12 cellular contexts compared by ENCODE assay signal in the genomic region with DNA sequence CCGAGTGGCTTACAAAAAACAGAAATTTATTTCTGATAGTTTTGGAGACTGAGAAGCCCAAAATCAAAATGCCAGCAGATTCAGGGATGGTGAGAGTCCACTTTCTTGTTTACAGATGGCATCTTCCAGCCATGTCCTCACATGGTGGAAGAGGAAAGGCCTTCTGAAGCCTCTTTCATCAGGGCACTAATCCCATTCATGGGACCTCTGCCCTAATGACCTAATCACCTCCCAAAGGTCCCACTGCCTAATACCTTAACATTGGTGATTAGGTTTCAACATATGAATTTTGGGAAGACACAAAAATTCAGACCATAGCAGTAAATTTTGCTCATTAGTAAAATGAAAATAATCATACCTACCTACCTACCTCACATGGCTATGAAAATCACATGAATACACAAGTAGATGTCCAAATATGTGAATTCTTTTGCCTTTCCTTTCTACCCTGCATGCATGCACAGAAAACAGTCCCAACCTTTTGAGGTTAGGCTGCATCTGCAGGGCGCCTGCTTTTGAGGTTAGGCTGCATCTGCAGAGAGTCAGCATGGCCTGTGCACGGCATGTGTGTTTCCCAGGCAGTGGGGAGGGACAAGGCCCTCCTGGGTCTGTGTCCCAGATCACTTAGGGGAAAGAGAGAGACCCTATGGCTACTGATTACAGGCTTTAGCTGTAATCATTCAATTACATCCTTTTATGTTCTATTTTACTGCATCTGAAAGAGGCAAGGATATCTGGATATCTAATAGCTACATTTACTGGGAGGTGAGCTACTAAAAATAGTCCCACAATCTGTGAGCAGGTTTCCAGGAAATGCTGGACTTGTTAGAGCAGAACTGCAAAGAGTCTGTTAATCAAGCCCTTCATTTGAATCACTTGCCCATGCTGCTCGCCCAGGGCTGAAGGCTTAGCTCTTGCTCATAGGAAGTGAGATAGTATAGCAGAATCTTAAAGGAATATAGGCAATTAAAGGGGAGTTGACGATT.
DNase-seq lines count a peak whose midpoint lies in the region; ATAC-seq, FAIRE-seq and TF ChIP-seq lines count a peak whose summit lies in the region.
"Had no signal": no experiment of that assay in that cellular context is flagged by ENCODE, and none has a peak within 500 bp of the region (broad histone marks: within the 10 kb centered on the region; RNA-seq: fewer than 3 reads in every experiment).

No MANE protein-coding gene starts in this region.

- TF ChIP-seq POLR2A in endothelial cell of umbilical vein (IDR thresholded peaks at IDR 0.05; ENCODE audit: low read depth, low read length): no peak

- no peak overlapping the region for H3K27ac Mint-ChIP-seq in Caco-2 (ENCODE audit: unreplicated experiment)
- H3K27ac Mint-ChIP-seq: T-helper 2 cell treated with Interferon-gamma antibody and Interleukin-4, amounts not matched to agents 5 μg/mL and 100 μg/mL, for 36 hours had no signal

- H3K27me3 ChIP-seq in endothelial cell of umbilical vein (ENCODE audit: control insufficient read depth in 2 of 2, insufficient read depth in 2 of 2, low read length in 2 of 2): no peaks in the 10 kb centered on the region
- H3K27me3 ChIP-seq in Caco-2 (replicated peaks; ENCODE audit: control insufficient read depth, insufficient read depth, low read length): no peaks in the 10 kb centered on the region

- POLR2A ChIA-PET in endothelial cell of umbilical vein (lab: Charles Lee): interaction anchor here (0.6 kb wide), 1 partner anchor 25 kb away, joined by 4 read pairs; no protein-coding TSS in a partner anchor
- POLR2A ChIA-PET in Caco-2 (lab: Charles Lee): no interaction called here

- dilution Hi-C loops in endothelial cell of umbilical vein (cut with MboI; ENCODE audit: extremely low pct_ligation_motif_present, low sequenced_read_pairs): no loop called here

- intact Hi-C loops in endothelial cell of umbilical vein (cut with micrococcal nuclease) (no loop called here), Caco-2 (cut with micrococcal nuclease; ENCODE audit: unreplicated experiment) (no loop called here)

- no peak overlapping the region for H3K4me3 Mint-ChIP-seq in Caco-2 (ENCODE audit: unreplicated experiment)
- H3K4me3 Mint-ChIP-seq: T-helper 2 cell treated with Interferon-gamma antibody and Interleukin-4, amounts not matched to agents 5 μg/mL and 100 μg/mL, for 36 hours had no signal

- H3K9me1 ChIP-seq in endothelial cell of umbilical vein (replicated peaks; ENCODE audit: control insufficient read depth, extremely low read depth, insufficient read depth, low read length): no peaks in the 10 kb centered on the region

- H2AFZ ChIP-seq in endothelial cell of umbilical vein (ENCODE audit: low read depth, low read length): peak overlapping the region; percentile 48

- FAIRE-seq in endothelial cell of umbilical vein (lab: Jason Lieb, UNC): peak; percentile 60
- FAIRE-seq: small intestine had no signal

- no peaks in the 10 kb centered on the region for H3K27me3 Mint-ChIP-seq in Caco-2 (ENCODE audit: insufficient read depth, unreplicated experiment)

- H3K4me3 ChIP-seq in endothelial cell of umbilical vein (replicated peaks in 1 of 3; ENCODE audit: insufficient read depth in 1 of 3, low read depth in 1 of 3, low read length in 3 of 3): no peak overlapping the region
- no peak overlapping the region for H3K4me3 ChIP-seq in Caco-2 (ENCODE audit: low read depth, low read length)

- H3K36me3 ChIP-seq in endothelial cell of umbilical vein (ENCODE audit: control insufficient read depth in 2 of 2, extremely low read depth in 1 of 2, insufficient read depth in 2 of 2, low read length in 2 of 2) (no peaks in the 10 kb centered on the region), Caco-2 (ENCODE audit: control insufficient read depth, insufficient read depth, low read length) (no peaks in the 10 kb centered on the region)

- TF ChIP-seq CTCF in endothelial cell of umbilical vein (IDR thresholded peaks at IDR 0.05; ENCODE audit: extremely low read depth in 1 of 2, insufficient read depth in 1 of 2, low read depth in 1 of 2, low read length in 2 of 2) (no peak), Caco-2 (IDR thresholded peaks at IDR 0.05; ENCODE audit: insufficient read depth in 1 of 2, low read depth in 1 of 2, low read length in 1 of 2, severe bottlenecking in 1 of 2, unreplicated experiment in 1 of 2) (no peak)

- H3K4me1 ChIP-seq in endothelial cell of umbilical vein (ENCODE audit: control insufficient read depth, extremely low read depth, insufficient read depth, low read length) (peaks cover 24% of the 10 kb centered on the region), Caco-2 (peaks cover 43% of the 10 kb centered on the region)

- H4K20me1 ChIP-seq in endothelial cell of umbilical vein (replicated peaks; ENCODE audit: control insufficient read depth, extremely low read depth, insufficient read depth, low read length): no peaks in the 10 kb centered on the region

- CTCF ChIA-PET in endothelial cell of umbilical vein (lab: Charles Lee): interaction anchor here (1.0 to 1.4 kb wide), 5 partner anchors 12 to 500 kb away, joined by 3 to 9 read pairs (median 6); no protein-coding TSS in a partner anchor
- CTCF ChIA-PET in Caco-2 (lab: Charles Lee): no interaction called here

- peaks cover 13% of the 10 kb centered on the region for H3K9me3 Mint-ChIP-seq in Caco-2 (ENCODE audit: unreplicated experiment)
- H3K9me3 Mint-ChIP-seq: T-helper 2 cell treated with Interferon-gamma antibody and Interleukin-4, amounts not matched to agents 5 μg/mL and 100 μg/mL, for 36 hours had no signal

- no peaks in the 10 kb centered on the region for H3K36me3 Mint-ChIP-seq in Caco-2 (ENCODE audit: insufficient read depth, unreplicated experiment)

- H3K9ac ChIP-seq in endothelial cell of umbilical vein (replicated peaks; ENCODE audit: extremely low read depth, insufficient read depth, low read length): no peak overlapping the region

- H3K79me2 ChIP-seq in endothelial cell of umbilical vein (ENCODE audit: control insufficient read depth, insufficient read depth, low read length): no peaks in the 10 kb centered on the region

- H3K27ac ChIP-seq in endothelial cell of umbilical vein (ENCODE audit: insufficient read depth, low read depth, low read length): no peak overlapping the region

- H3K9me3 ChIP-seq in endothelial cell of umbilical vein (replicated peaks; ENCODE audit: control insufficient read depth, insufficient read depth, low read length) (no peaks in the 10 kb centered on the region), Caco-2 (no peaks in the 10 kb centered on the region)

- peaks cover 41% of the 10 kb centered on the region for H3K4me1 Mint-ChIP-seq in Caco-2 (ENCODE audit: low read depth, unreplicated experiment)

- no peak overlapping the region for H3K4me2 ChIP-seq in endothelial cell of umbilical vein (ENCODE audit: insufficient read depth, low read length)

- DNase-seq in NCI-H82 (lab: John Stamatoyannopoulos, UW) (peak; percentile 50), NCI-H82 treated with DMSO at 0.1 percent for 48 hours (lab: John Stamatoyannopoulos, UW; ENCODE audit: unreplicated experiment) (no peak), OCI-M1 (lab: John Stamatoyannopoulos, UW) (peak; percentile 25), endothelial cell of umbilical vein (ENCODE audit: low read depth, low spot score) (peak; percentile 63), renal cortical epithelial cell (ENCODE audit: low read depth) (peak; percentile 93), NCI-H345 treated with DMSO at 0.1 percent for 48 hours (lab: John Stamatoyannopoulos, UW; ENCODE audit: unreplicated experiment) (no peak), Caco-2 (no peak)
- DNase-seq: left colon, NCI-H187 treated with DMSO at 0.1 percent for 48 hours, small intestine had no signal

- BruUV-seq in endothelial cell of umbilical vein (replicated peaks; lab: Mats Ljungman, UMichigan) (no TSS peak), Caco-2 (replicated peaks; lab: Mats Ljungman, UMichigan) (no TSS peak)

- no peak for ATAC-seq in GM21381 (IDR thresholded peaks at IDR 0.05; ENCODE audit: unreplicated experiment)
- ATAC-seq: left colon had no signal

TF ChIP-seq in endothelial cell of umbilical vein, 7 proteins besides CTCF, POLR2A, EP300 and RAD21:
- TF ChIP-seq GATA2 (IDR thresholded peaks at IDR 0.05; ENCODE audit: insufficient read depth, insufficient read length, low read depth, low read length) (peak; percentile 36), MYC (IDR thresholded peaks at IDR 0.05; ENCODE audit: low read depth, low read length) (no peak)

Comparison
In these comparisons a context has a peak if more than half of its experiments do, and no peak if none do; other contexts are left out.
1. DNase-seq: peak in NCI-H82 (single experiment), OCI-M1 (single experiment), endothelial cell of umbilical vein (single experiment) and renal cortical epithelial cell (single experiment); none in NCI-H82 treated with DMSO at 0.1 percent for 48 hours (single experiment), NCI-H345 treated with DMSO at 0.1 percent for 48 hours (single experiment) and Caco-2 (0 of 2).